In genomic region chr5:36125868-36126267, GRCh38 we compare ENCODE assay signal across 19 cellular contexts. TPM values are rescaled to one million over a fixed set of nuclear protein-coding genes. Genes with fewer than 3 reads are reported as not detected.
DNase-seq lines count a peak whose midpoint lies in the region; ATAC-seq and TF ChIP-seq lines count a peak whose summit lies in the region.
"Had no signal": no experiment of that assay in that cellular context is flagged by ENCODE, and none has a peak within 500 bp of the region (broad histone marks: within the 10 kb centered on the region; RNA-seq: fewer than 3 reads in every experiment).

No MANE protein-coding gene starts in this region.

- peaks cover 23% of the 10 kb centered on the region for H3K4me1 ChIP-seq in Caco-2
- H3K4me1 ChIP-seq: BLaER1 had no signal

- no TSS peak for BruUV-seq in Caco-2 (replicated peaks; lab: Mats Ljungman, UMichigan)

- CTCF ChIA-PET in activated CD8-positive, alpha-beta T cell treated with anti-CD3 and anti-CD28 coated beads for 36 hours (lab: Charles Lee): interaction anchor here (1.0 to 1.2 kb wide), 3 partner anchors 47 to 52 kb away, joined by 3 to 4 read pairs (median 3); no protein-coding TSS in a partner anchor
- CTCF ChIA-PET in activated CD8-positive, alpha-beta T cell treated with anti-CD3 and anti-CD28 coated beads, Interleukin-2, amount 10 ng/mL, durations not matched to agents 7 days and 5 days (lab: Charles Lee): interaction anchor here (0.9 kb wide), 1 partner anchor 25 kb away, joined by 3 read pairs; no protein-coding TSS in a partner anchor
- CTCF ChIA-PET in Caco-2 (lab: Charles Lee): no interaction called here

- no peak overlapping the region for H3K4me3 Mint-ChIP-seq in activated CD8-positive, alpha-beta T cell treated with anti-CD3 and anti-CD28 coated beads for 36 hours
- H3K4me3 Mint-ChIP-seq in activated CD8-positive, alpha-beta T cell treated with anti-CD3 and anti-CD28 coated beads, Interleukin-2, amount 10 ng/mL, durations not matched to agents 7 days and 5 days: no peak overlapping the region
- no peak overlapping the region for H3K4me3 Mint-ChIP-seq in Caco-2 (ENCODE audit: unreplicated experiment)
- H3K4me3 Mint-ChIP-seq in mesothelial cell of epicardium: no peak overlapping the region
- H3K4me3 Mint-ChIP-seq: CD4-positive, alpha-beta memory T cell; H9 had no signal

- no peaks in the 10 kb centered on the region for H3K27me3 Mint-ChIP-seq in activated CD8-positive, alpha-beta T cell treated with anti-CD3 and anti-CD28 coated beads for 36 hours
- H3K27me3 Mint-ChIP-seq in activated CD8-positive, alpha-beta T cell treated with anti-CD3 and anti-CD28 coated beads, Interleukin-2, amount 10 ng/mL, durations not matched to agents 7 days and 5 days (ENCODE audit: low read depth): no peaks in the 10 kb centered on the region
- H3K27me3 Mint-ChIP-seq in Caco-2 (ENCODE audit: insufficient read depth, unreplicated experiment) (no peaks in the 10 kb centered on the region), mesothelial cell of epicardium (ENCODE audit: low read depth) (no peaks in the 10 kb centered on the region)
- H3K27me3 Mint-ChIP-seq: CD4-positive, alpha-beta memory T cell had no signal

- H3K36me3 ChIP-seq in Caco-2 (ENCODE audit: control insufficient read depth, insufficient read depth, low read length): no peaks in the 10 kb centered on the region

- no peak for DNase-seq in activated CD8-positive, alpha-beta T cell treated with anti-CD3 and anti-CD28 coated beads for 36 hours
- DNase-seq in activated CD8-positive, alpha-beta T cell treated with anti-CD3 and anti-CD28 coated beads, Interleukin-2, amount 10 ng/mL, durations not matched to agents 7 days and 5 days: no peak
- peak in 1 of 2 experiments; percentile 21 for DNase-seq in Caco-2
- peak; percentile 3 for DNase-seq in NCI-H82 treated with DMSO at 0.1 percent for 48 hours (lab: John Stamatoyannopoulos, UW; ENCODE audit: unreplicated experiment)
- no peak for DNase-seq in mesothelial cell of epicardium (ENCODE audit: low spot score in 2 of 2, unreplicated experiment in 2 of 2)
- no peak for DNase-seq in NCI-H748 treated with DMSO at 0.1 percent for 48 hours (lab: John Stamatoyannopoulos, UW)
- no peak for DNase-seq in SIG-M5 treated with dmso at 0.1 percent for 504 hours (lab: John Stamatoyannopoulos, UW; ENCODE audit: unreplicated experiment)
- DNase-seq: Calu3; CD4-positive, alpha-beta memory T cell; H9; KG1; MV-4-11; NCI-H1694 treated with DMSO at 0.1 percent for 48 hours; NCI-H510A; NCI-H774; PC-9 had no signal

- H3K27me3 ChIP-seq in Caco-2 (replicated peaks; ENCODE audit: control insufficient read depth, insufficient read depth, low read length): no peaks in the 10 kb centered on the region
- H3K27me3 ChIP-seq: BLaER1 had no signal

- peaks cover 44% of the 10 kb centered on the region for H3K36me3 Mint-ChIP-seq in activated CD8-positive, alpha-beta T cell treated with anti-CD3 and anti-CD28 coated beads for 36 hours (ENCODE audit: low read depth)
- peaks cover 44% of the 10 kb centered on the region for H3K36me3 Mint-ChIP-seq in activated CD8-positive, alpha-beta T cell treated with anti-CD3 and anti-CD28 coated beads, Interleukin-2, amount 10 ng/mL, durations not matched to agents 7 days and 5 days (ENCODE audit: low read depth)
- H3K36me3 Mint-ChIP-seq in Caco-2 (ENCODE audit: insufficient read depth, unreplicated experiment): peaks cover 4% of the 10 kb centered on the region
- peaks cover 29% of the 10 kb centered on the region for H3K36me3 Mint-ChIP-seq in mesothelial cell of epicardium

- no peak overlapping the region for H3K27ac Mint-ChIP-seq in activated CD8-positive, alpha-beta T cell treated with anti-CD3 and anti-CD28 coated beads for 36 hours
- H3K27ac Mint-ChIP-seq in activated CD8-positive, alpha-beta T cell treated with anti-CD3 and anti-CD28 coated beads, Interleukin-2, amount 10 ng/mL, durations not matched to agents 7 days and 5 days: no peak overlapping the region
- H3K27ac Mint-ChIP-seq in Caco-2 (ENCODE audit: unreplicated experiment): peak overlapping the region; percentile 68
- peak overlapping the region; percentile 57 for H3K27ac Mint-ChIP-seq in mesothelial cell of epicardium
- H3K27ac Mint-ChIP-seq: H9 had no signal

- no peak overlapping the region for H3K4me3 ChIP-seq in Caco-2 (ENCODE audit: low read depth, low read length)
- H3K4me3 ChIP-seq: BLaER1, GM12878, PC-9 had no signal

- ATAC-seq in activated CD8-positive, alpha-beta T cell treated with anti-CD3 and anti-CD28 coated beads for 36 hours: peak; percentile 60
- no peak for ATAC-seq in activated CD8-positive, alpha-beta T cell treated with anti-CD3 and anti-CD28 coated beads, Interleukin-2, amount 10 ng/mL, durations not matched to agents 7 days and 5 days
- ATAC-seq: GM12878, HepG2 had no signal

- intact Hi-C loops in activated CD8-positive, alpha-beta T cell treated with anti-CD3 and anti-CD28 coated beads for 36 hours (cut with micrococcal nuclease): no loop called here
- intact Hi-C loops in Caco-2 (cut with micrococcal nuclease; ENCODE audit: unreplicated experiment): loop anchor here (2.0 kb wide), 1 partner anchor 27 kb away; the partner anchor contains the start of gene SKP2

- H3K9me3 ChIP-seq in Caco-2: peaks cover 3% of the 10 kb centered on the region; the same call in 1 of the 2 replicates

- H3K4me1 Mint-ChIP-seq in activated CD8-positive, alpha-beta T cell treated with anti-CD3 and anti-CD28 coated beads for 36 hours (ENCODE audit: low read depth): peaks cover 17% of the 10 kb centered on the region
- peaks cover 4% of the 10 kb centered on the region for H3K4me1 Mint-ChIP-seq in activated CD8-positive, alpha-beta T cell treated with anti-CD3 and anti-CD28 coated beads, Interleukin-2, amount 10 ng/mL, durations not matched to agents 7 days and 5 days (ENCODE audit: low read depth)
- H3K4me1 Mint-ChIP-seq in Caco-2 (ENCODE audit: low read depth, unreplicated experiment) (peaks cover 11% of the 10 kb centered on the region), mesothelial cell of epicardium (peaks cover 22% of the 10 kb centered on the region)

- no peak for TF ChIP-seq CTCF in activated CD8-positive, alpha-beta T cell treated with anti-CD3 and anti-CD28 coated beads for 36 hours (IDR thresholded peaks at IDR 0.05)
- TF ChIP-seq CTCF in Caco-2 (IDR thresholded peaks at IDR 0.05; ENCODE audit: insufficient read depth in 1 of 2, low read depth in 1 of 2, low read length in 1 of 2, severe bottlenecking in 1 of 2, unreplicated experiment in 1 of 2): no peak
- no peak for TF ChIP-seq CTCF in mesothelial cell of epicardium (IDR thresholded peaks at IDR 0.05; ENCODE audit: unreplicated experiment)

- H3K9me3 Mint-ChIP-seq in activated CD8-positive, alpha-beta T cell treated with anti-CD3 and anti-CD28 coated beads for 36 hours: peaks cover 12% of the 10 kb centered on the region
- H3K9me3 Mint-ChIP-seq in activated CD8-positive, alpha-beta T cell treated with anti-CD3 and anti-CD28 coated beads, Interleukin-2, amount 10 ng/mL, durations not matched to agents 7 days and 5 days (ENCODE audit: insufficient read depth): peaks cover 5% of the 10 kb centered on the region
- H3K9me3 Mint-ChIP-seq in Caco-2 (ENCODE audit: unreplicated experiment) (peaks cover 12% of the 10 kb centered on the region), mesothelial cell of epicardium (peaks cover 10% of the 10 kb centered on the region)
- H3K9me3 Mint-ChIP-seq: H9 had no signal

- POLR2A ChIA-PET in activated CD8-positive, alpha-beta T cell treated with anti-CD3 and anti-CD28 coated beads for 36 hours (lab: Charles Lee): interaction anchor here (1.5 kb wide), 1 partner anchor 25 kb away, joined by 5 read pairs; the partner anchor contains the start of genes LMBRD2 and SKP2
- POLR2A ChIA-PET in activated CD8-positive, alpha-beta T cell treated with anti-CD3 and anti-CD28 coated beads, Interleukin-2, amount 10 ng/mL, durations not matched to agents 7 days and 5 days (lab: Charles Lee): interaction anchor here (1.2 kb wide), 1 partner anchor 25 kb away, joined by 3 read pairs; no protein-coding TSS in a partner anchor
- POLR2A ChIA-PET in Caco-2 (lab: Charles Lee): no interaction called here

RNA-seq across cellular contexts. Expression of gene LMBRD2, which starts 25.8 kb away (rescaled TPM):
- total RNA-seq in activated CD8-positive, alpha-beta T cell treated with anti-CD3 and anti-CD28 coated beads for 36 hours: 10 to 100 TPM in 1 of 2 experiments, 1 to 10 TPM in 1; 9.9 to 10.8 TPM
- 10 to 100 TPM; 11.5 to 11.8 TPM for total RNA-seq in activated CD8-positive, alpha-beta T cell treated with anti-CD3 and anti-CD28 coated beads, Interleukin-2, amount 10 ng/mL, durations not matched to agents 7 days and 5 days
- 11.5 and 15.2 TPM in 2 replicates for total RNA-seq in Caco-2 (2022)
- total RNA-seq in mesothelial cell of epicardium: 6.3 to 8.3 TPM (median 7.9 TPM) in 3 replicates

RNA-seq across cellular contexts. Expression of gene SKP2, which starts 26.0 kb away (rescaled TPM):
- 10 to 100 TPM; 55.8 to 60.2 TPM for total RNA-seq in activated CD8-positive, alpha-beta T cell treated with anti-CD3 and anti-CD28 coated beads for 36 hours
- total RNA-seq in activated CD8-positive, alpha-beta T cell treated with anti-CD3 and anti-CD28 coated beads, Interleukin-2, amount 10 ng/mL, durations not matched to agents 7 days and 5 days: 10 to 100 TPM; 54.6 to 61.4 TPM
- 192 and 230 TPM in 2 replicates for total RNA-seq in Caco-2 (2022)
- total RNA-seq in mesothelial cell of epicardium: 91.5 to 94.3 TPM (median 93.8 TPM) in 3 replicates

RNA-seq across cellular contexts. Expression of gene UGT3A2, which starts 59.2 kb away (rescaled TPM):
- not detected for total RNA-seq in activated CD8-positive, alpha-beta T cell treated with anti-CD3 and anti-CD28 coated beads for 36 hours
- not detected for total RNA-seq in activated CD8-positive, alpha-beta T cell treated with anti-CD3 and anti-CD28 coated beads, Interleukin-2, amount 10 ng/mL, durations not matched to agents 7 days and 5 days
- total RNA-seq in Caco-2 (2022): not detected in 2 replicates
- 0.24 to 0.77 TPM (median 0.34 TPM) in 3 replicates for total RNA-seq in mesothelial cell of epicardium
- total RNA-seq: Calu3; CD4-positive, alpha-beta memory T cell; HepG2; PC-9 had no signal

Comparison
In these comparisons a context has a peak if more than half of its experiments do, and no peak if none do; other contexts are left out.
1. H3K27ac Mint-ChIP-seq: peak in Caco-2 (single experiment) and mesothelial cell of epicardium (single experiment); none in activated CD8-positive, alpha-beta T cell treated with anti-CD3 and anti-CD28 coated beads for 36 hours (single experiment) and activated CD8-positive, alpha-beta T cell treated with anti-CD3 and anti-CD28 coated beads, Interleukin-2, amount 10 ng/mL, durations not matched to agents 7 days and 5 days (single experiment).